In the genomic region with DNA sequence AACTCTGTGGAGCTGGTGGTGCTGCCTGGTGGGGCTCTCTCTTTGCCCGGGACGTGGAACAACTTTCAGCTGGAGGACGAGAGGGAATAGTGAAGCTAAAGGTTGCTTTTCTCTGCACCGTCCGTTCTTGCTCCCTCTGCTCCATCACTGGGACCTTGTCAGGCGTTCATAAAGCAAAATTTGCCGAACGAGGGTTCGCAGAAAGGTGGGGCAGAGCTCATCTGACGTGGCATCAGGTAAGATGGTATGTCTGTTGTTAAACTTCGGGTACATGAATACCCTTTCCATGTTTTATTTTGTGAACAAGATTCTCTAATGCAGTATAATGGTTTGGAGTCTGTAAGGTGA, we compare ENCODE assay signal across 8 cellular contexts. TPM values are rescaled to one million over a fixed set of nuclear protein-coding genes. Genes with fewer than 3 reads are reported as not detected.
DNase-seq lines count a peak whose midpoint lies in the region; FAIRE-seq and TF ChIP-seq lines count a peak whose summit lies in the region.

No MANE protein-coding gene starts in this region.

- no peaks in the 10 kb centered on the region for H3K9me2 ChIP-seq in Loucy (replicated peaks; ENCODE audit: low read depth, low read length)

- H3K4me3 ChIP-seq in Loucy (ENCODE audit: low read length, poor library complexity, severe bottlenecking): peak overlapping the region; percentile 86
- peak overlapping the region; percentile 78 for H3K4me3 ChIP-seq in mesodermal cell (ENCODE audit: extremely low read depth, insufficient read depth, low read length, poor library complexity, severe bottlenecking)
- H3K4me3 ChIP-seq in vagina: peak overlapping the region; percentile 75 to 78

- H4K20me1 ChIP-seq in Loucy (ENCODE audit: insufficient read depth, low read length, poor library complexity, severe bottlenecking): no peaks in the 10 kb centered on the region

- no peak for TF ChIP-seq CTCF in Loucy (conservative IDR thresholded peaks at IDR 0.05; ENCODE audit: low read length)
- TF ChIP-seq CTCF in vagina (IDR thresholded peaks at IDR 0.05): no peak

- H3K4me1 ChIP-seq in Loucy (ENCODE audit: insufficient read depth, low read length, poor library complexity, severe bottlenecking) (peaks cover 5% of the 10 kb centered on the region), mesodermal cell (ENCODE audit: control insufficient read depth, insufficient read depth, low read length, poor library complexity, severe bottlenecking) (peaks cover 4% of the 10 kb centered on the region), vagina (peaks cover 14% of the 10 kb centered on the region)

- H3F3A ChIP-seq in Loucy (ENCODE audit: low read depth): no peaks in the 10 kb centered on the region

- 3 to 7% methylated on average over 5 to 6 of the region's 11 CpGs for WGBS in mesodermal cell (ENCODE audit: insufficient coverage in 2 of 2), 2 experiments

- H3K9me3 ChIP-seq in Loucy (ENCODE audit: insufficient read depth, low read depth, low read length): no peaks in the 10 kb centered on the region
- H3K9me3 ChIP-seq in mesodermal cell (ENCODE audit: control insufficient read depth, low read length): no peaks in the 10 kb centered on the region
- no peaks in the 10 kb centered on the region for H3K9me3 ChIP-seq in vagina

- H3K27ac ChIP-seq in mesodermal cell (ENCODE audit: low read depth, low read length, severe bottlenecking) (peak overlapping the region; percentile 43), vagina (peak overlapping the region; percentile 83)

- DNase-seq in EH (ENCODE audit: low read depth) (peak; percentile 0), cerebellum (ENCODE audit: low spot score) (peak; percentile 12), vagina (ENCODE audit: extremely low spot score in 2 of 2) (no peak), ecto neural progenitor cell (ENCODE audit: low spot score) (no peak), NCI-H226 (no peak), GM12892 (ENCODE audit: insufficient read length) (no peak)

- H3K36me3 ChIP-seq in Loucy (ENCODE audit: insufficient read depth, low read length) (no peaks in the 10 kb centered on the region), mesodermal cell (ENCODE audit: control insufficient read depth, insufficient read depth, low read length) (no peaks in the 10 kb centered on the region), vagina (no peaks in the 10 kb centered on the region)

- H3K9ac ChIP-seq in Loucy (ENCODE audit: low read depth, low read length, poor library complexity, severe bottlenecking): peak overlapping the region; percentile 70

- H2AFZ ChIP-seq in Loucy (ENCODE audit: low read length): peak overlapping the region; percentile 98

- peak overlapping the region; percentile 86 for H3K4me2 ChIP-seq in Loucy (ENCODE audit: low read depth, low read length, poor library complexity, severe bottlenecking)

- intact Hi-C loops in vagina (cut with DNase I): no loop called here

- TF ChIP-seq POLR2A in vagina (IDR thresholded peaks at IDR 0.05) (no peak), GM12892 (IDR thresholded peaks at IDR 0.05; ENCODE audit: low read depth, low read length) (no peak)

- H3K79me2 ChIP-seq in Loucy (ENCODE audit: insufficient read depth, low read length): no peaks in the 10 kb centered on the region

- no peak for FAIRE-seq in GM12892 (lab: Jason Lieb, UNC)

- no peaks in the 10 kb centered on the region for H3K27me3 ChIP-seq in Loucy (ENCODE audit: insufficient read depth, low read length, poor library complexity, severe bottlenecking)
- H3K27me3 ChIP-seq in vagina: no peaks in the 10 kb centered on the region

RNA-seq across cellular contexts. Expression of a gene that starts 0.4 kb away (rescaled TPM):
- total RNA-seq in cerebellum (68.3 TPM), vagina (31.2 TPM)
- 14.8 TPM for polyA plus RNA-seq in mesodermal cell (2013, experiment 1 of 2)
- polyA plus RNA-seq in mesodermal cell (2013, experiment 2 of 2): 15.1 TPM
- polyA plus RNA-seq in GM12892 (2012; ENCODE audit: missing spikeins): 4.8 TPM

RNA-seq across cellular contexts. Expression of a gene that starts 20.6 kb away (rescaled TPM):
- total RNA-seq in cerebellum: 9.0 TPM
- polyA plus RNA-seq in mesodermal cell (2013, experiment 1 of 2): 23.6 TPM
- polyA plus RNA-seq in mesodermal cell (2013, experiment 2 of 2): 26.9 TPM
- 10.3 TPM for total RNA-seq in vagina
- 16.6 TPM for polyA plus RNA-seq in GM12892 (2012; ENCODE audit: missing spikeins)

Comparison
In these comparisons a context has a peak if more than half of its experiments do, and no peak if none do; other contexts are left out.
1. DNase-seq: peak in EH (single experiment) and cerebellum (single experiment); none in vagina (0 of 2), ecto neural progenitor cell (single experiment), NCI-H226 (single experiment) and GM12892 (single experiment).
2. Peak in every context shown above with its lines, with median percentiles within 50 percentile points of each other: H3K4me3 ChIP-seq.